Comparison of ENCODE assay signal across 8 cellular contexts in genomic region chr13:32164622-32165268, GRCh38.
DNase-seq lines count a peak whose midpoint lies in the region; ATAC-seq and FAIRE-seq lines count a peak whose summit lies in the region.

No MANE protein-coding gene starts in this region.

- FAIRE-seq in GM19239 (lab: Jason Lieb, UNC) = no peak

- no peak overlapping the region for H3K27ac ChIP-seq in CD4-positive, CD25-positive, alpha-beta regulatory T cell (ENCODE audit: insufficient read depth, low read length, poor library complexity, severe bottlenecking)

- DNase-seq in CD4-positive, CD25-positive, alpha-beta regulatory T cell = peak in 2 of 3 donors; percentile 6 to 61
- DNase-seq in GM19239 (ENCODE audit: insufficient read length, low spot score) (peak; percentile 6), MV-4-11 (lab: John Stamatoyannopoulos, UW) (peak; percentile 75), SHP77 treated with DMSO at 0.1 percent for 48 hours (lab: John Stamatoyannopoulos, UW) (peak; percentile 38), memory B cell (ENCODE audit: low spot score in 2 of 2) (peak in 1 of 2 donors; percentile 10)
- no peak for DNase-seq in effector memory CD8-positive, alpha-beta T cell
- no peak for DNase-seq in effector CD8-positive, alpha-beta T cell (lab: John Stamatoyannopoulos, UW)

- no peaks in the 10 kb centered on the region for H3K9me3 ChIP-seq in CD4-positive, CD25-positive, alpha-beta regulatory T cell (ENCODE audit: control insufficient read depth in 2 of 2, low read length in 2 of 2)

- peaks cover 5% of the 10 kb centered on the region for H3K27me3 Mint-ChIP-seq in CD4-positive, CD25-positive, alpha-beta regulatory T cell
- no peaks in the 10 kb centered on the region for H3K27me3 Mint-ChIP-seq in effector memory CD8-positive, alpha-beta T cell
- no peaks in the 10 kb centered on the region for H3K27me3 Mint-ChIP-seq in memory B cell

- ATAC-seq in CD4-positive, CD25-positive, alpha-beta regulatory T cell (ENCODE audit: low read depth in 2 of 2) = no peak
- peak; percentile 45 for ATAC-seq in effector memory CD8-positive, alpha-beta T cell (replicated peaks)
- ATAC-seq in memory B cell (ENCODE audit: low read depth) (peak; percentile 74), GM21447 (IDR thresholded peaks at IDR 0.05; ENCODE audit: unreplicated experiment) (no peak)

- H3K4me3 ChIP-seq in CD4-positive, CD25-positive, alpha-beta regulatory T cell (ENCODE audit: low read depth, low read length) = no peak overlapping the region

- no peaks in the 10 kb centered on the region for H3K4me1 Mint-ChIP-seq in CD4-positive, CD25-positive, alpha-beta regulatory T cell
- peaks cover 0 to 2% of the 10 kb centered on the region in 2 donors for H3K4me1 Mint-ChIP-seq in effector memory CD8-positive, alpha-beta T cell (ENCODE audit: low read depth in 2 of 2)
- peaks cover 15% of the 10 kb centered on the region for H3K4me1 Mint-ChIP-seq in memory B cell

- no peak overlapping the region for H3K27ac Mint-ChIP-seq in CD4-positive, CD25-positive, alpha-beta regulatory T cell
- H3K27ac Mint-ChIP-seq in effector memory CD8-positive, alpha-beta T cell = no peak overlapping the region
- no peak overlapping the region for H3K27ac Mint-ChIP-seq in memory B cell

- H3K36me3 ChIP-seq in CD4-positive, CD25-positive, alpha-beta regulatory T cell (ENCODE audit: control insufficient read depth, insufficient read depth, low read length) = no peaks in the 10 kb centered on the region

- no peaks in the 10 kb centered on the region for H3K4me1 ChIP-seq in CD4-positive, CD25-positive, alpha-beta regulatory T cell (ENCODE audit: control insufficient read depth, insufficient read depth, low read length, poor library complexity, severe bottlenecking)

- no peaks in the 10 kb centered on the region for H3K27me3 ChIP-seq in CD4-positive, CD25-positive, alpha-beta regulatory T cell (ENCODE audit: control insufficient read depth, insufficient read depth, low read length)

- H3K9me3 Mint-ChIP-seq in CD4-positive, CD25-positive, alpha-beta regulatory T cell = peaks cover 0 to 1% (median 0%) of the 10 kb centered on the region in 7 donors
- no peaks in the 10 kb centered on the region for H3K9me3 Mint-ChIP-seq in effector memory CD8-positive, alpha-beta T cell
- no peaks in the 10 kb centered on the region for H3K9me3 Mint-ChIP-seq in memory B cell

- H3K4me3 Mint-ChIP-seq in CD4-positive, CD25-positive, alpha-beta regulatory T cell = no peak overlapping the region
- H3K4me3 Mint-ChIP-seq in effector memory CD8-positive, alpha-beta T cell = no peak overlapping the region
- no peak overlapping the region for H3K4me3 Mint-ChIP-seq in memory B cell

- peaks cover 5% of the 10 kb centered on the region for H3K36me3 Mint-ChIP-seq in CD4-positive, CD25-positive, alpha-beta regulatory T cell
- peaks cover 9% of the 10 kb centered on the region for H3K36me3 Mint-ChIP-seq in effector memory CD8-positive, alpha-beta T cell (ENCODE audit: insufficient read depth)
- H3K36me3 Mint-ChIP-seq in memory B cell = no peaks in the 10 kb centered on the region

Comparison
In these comparisons a context has a peak if more than half of its experiments do, and no peak if none do; other contexts are left out.
1. ATAC-seq: peak in effector memory CD8-positive, alpha-beta T cell (single experiment) and memory B cell (single experiment); none in CD4-positive, CD25-positive, alpha-beta regulatory T cell (0 of 2) and GM21447 (single experiment).
2. DNase-seq: peak in CD4-positive, CD25-positive, alpha-beta regulatory T cell (2 of 3), GM19239 (single experiment), MV-4-11 (single experiment) and SHP77 treated with DMSO at 0.1 percent for 48 hours (single experiment); none in effector memory CD8-positive, alpha-beta T cell (0 of 3) and effector CD8-positive, alpha-beta T cell (single experiment).